ENCODE assay signal across 9 cellular contexts in the genomic region with DNA sequence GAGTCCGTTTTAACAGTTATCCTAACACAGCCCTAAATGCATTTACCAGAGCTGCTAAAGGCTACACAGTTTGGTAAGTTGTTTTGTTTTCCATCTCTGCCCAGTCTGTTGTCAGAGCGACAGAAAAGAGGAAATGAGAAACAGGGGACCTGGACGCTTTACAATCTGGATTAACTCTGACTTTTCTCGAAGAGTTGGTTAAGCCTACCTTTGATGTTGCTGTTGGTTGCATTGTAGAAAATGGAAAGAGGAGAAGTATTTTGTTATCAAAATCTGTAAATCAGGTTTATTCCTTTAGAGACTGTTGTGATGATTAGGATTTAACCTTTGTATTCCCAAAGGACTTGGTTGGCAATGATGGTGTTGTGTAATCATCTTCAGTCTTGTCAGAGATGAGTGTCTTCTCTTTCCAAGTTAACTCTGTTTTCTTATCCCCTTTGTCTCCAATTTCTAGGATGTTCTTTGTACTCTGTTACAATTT. TPM values are rescaled to one million over a fixed set of nuclear protein-coding genes. Genes with fewer than 3 reads are reported as not detected.
A peak's percentile ranks its signal among the peaks of the same experiment; 100 is the strongest.
DNase-seq lines count a peak whose midpoint lies in the region; ATAC-seq, FAIRE-seq and TF ChIP-seq lines count a peak whose summit lies in the region.
"Had no signal": no experiment of that assay in that cellular context is flagged by ENCODE, and none has a peak within 500 bp of the region (broad histone marks: within the 10 kb centered on the region; RNA-seq: fewer than 3 reads in every experiment).

No MANE protein-coding gene starts in this region.

- H3K56ac ChIP-seq in H9 (ENCODE audit: insufficient read length, low read depth, low read length) = no peak overlapping the region

- H3K4me3 ChIP-seq in GM12878 (no peak overlapping the region), suprapubic skin (peak overlapping the region; percentile 52)

- H2BK120ac ChIP-seq in H9 (ENCODE audit: low read depth, low read length, poor library complexity, severe bottlenecking) = no peak overlapping the region

- SMC1A ChIA-PET in GM12878 (lab: Charles Lee; ENCODE audit: uncharacterized antibody, unreplicated experiment) = no interaction called here

- DNase-seq in T-helper 1 cell (no peak), H9 (no peak), NCI-H345 (lab: John Stamatoyannopoulos, UW) (peak; percentile 31), GM12878 (ENCODE audit: low read depth, low spot score) (no peak), suprapubic skin (ENCODE audit: low spot score in 2 of 2) (no peak), HuH-7.5 (ENCODE audit: low spot score) (no peak)
- DNase-seq: pancreas had no signal

- no peak overlapping the region for H2AK5ac ChIP-seq in H9 (ENCODE audit: insufficient read length, low read length)

- H3K79me2 ChIP-seq in H9 (ENCODE audit: insufficient read depth, low read length) (no peaks in the 10 kb centered on the region), GM12878 (ENCODE audit: control insufficient read depth, insufficient read depth, low read length) (no peaks in the 10 kb centered on the region)

- FAIRE-seq in GM12878 (lab: Jason Lieb, UNC) (no peak), islet of Langerhans (lab: Jason Lieb, UNC) (peak; percentile 91)
- FAIRE-seq: pancreas had no signal

- RAD21 ChIA-PET in GM12878 (lab: Charles Lee; ENCODE audit: unreplicated experiment) = no interaction called here

- H3K4ac ChIP-seq in H9 (ENCODE audit: low read depth, low read length) = no peak overlapping the region

- no peaks in the 10 kb centered on the region for H3K9me3 Mint-ChIP-seq in T-helper 1 cell treated with Interleukin-12 subunit alpha and Interleukin-12 subunit beta and Interleukin-4 antibody, amounts not matched to agents 30 μg/mL and 1 μg/mL, for 36 hours
- no peaks in the 10 kb centered on the region for H3K9me3 Mint-ChIP-seq in H9

- TF ChIP-seq POLR2A in GM12878 (IDR thresholded peaks at IDR 0.05; ENCODE audit: low read depth, low read length) (no peak), suprapubic skin (IDR thresholded peaks at IDR 0.05) (no peak)

- H3K14ac ChIP-seq in H9 (ENCODE audit: insufficient read depth, low read length) = no peak overlapping the region

- H2BK15ac ChIP-seq in H9 (ENCODE audit: low read depth, low read length) = no peak overlapping the region

- no peaks in the 10 kb centered on the region for H4K20me1 ChIP-seq in H9 (ENCODE audit: control insufficient read depth, insufficient read depth, insufficient read length)
- no peaks in the 10 kb centered on the region for H4K20me1 ChIP-seq in GM12878 (ENCODE audit: control insufficient read depth, insufficient read depth)

- H3K9ac ChIP-seq in H9 (ENCODE audit: extremely low read depth, insufficient read length, low read length) (no peak overlapping the region), GM12878 (ENCODE audit: control insufficient read depth, insufficient read depth, low read length) (no peak overlapping the region)

- no peak overlapping the region for H4K5ac ChIP-seq in H9 (ENCODE audit: insufficient read length, low read depth, low read length)

- no peaks in the 10 kb centered on the region for H3K36me3 ChIP-seq in GM12878 (ENCODE audit: control insufficient read depth in 2 of 2, insufficient read depth in 2 of 2, low read length in 1 of 2)
- no peaks in the 10 kb centered on the region for H3K36me3 ChIP-seq in suprapubic skin
- H3K36me3 ChIP-seq: pancreas had no signal

- H3K18ac ChIP-seq in H9 (ENCODE audit: insufficient read length, low read depth, low read length) = no peak overlapping the region

- no peak overlapping the region for H2BK12ac ChIP-seq in H9 (ENCODE audit: insufficient read length, low read depth, low read length)

- H3K79me1 ChIP-seq in H9 (ENCODE audit: insufficient read depth, low read depth, low read length, poor library complexity, severe bottlenecking) = no peaks in the 10 kb centered on the region

- no peak overlapping the region for H3T11ph ChIP-seq in H9 (ENCODE audit: low read length)

- peaks cover 3% of the 10 kb centered on the region; the same call in 1 of the 2 replicates for H3K4me1 ChIP-seq in H9 (ENCODE audit: insufficient read depth, low read length)
- 0 out of 2 replicates have a peak, but pooled peaks cover 3% of the 10 kb centered on the region for H3K4me1 ChIP-seq in GM12878 (ENCODE audit: control insufficient read depth, insufficient read depth, low read length)
- H3K4me1 ChIP-seq in suprapubic skin = peaks cover 23% of the 10 kb centered on the region
- H3K4me1 ChIP-seq: pancreas had no signal

- TF ChIP-seq EP300 in GM12878 (IDR thresholded peaks at IDR 0.05; ENCODE audit: borderline replicate concordance in 1 of 2, control insufficient read depth in 1 of 2, low read depth in 2 of 2, low read length in 2 of 2) = no peak
- TF ChIP-seq EP300 in suprapubic skin (IDR thresholded peaks at IDR 0.05) = no peak

- peak; percentile 74 for ATAC-seq in GM12878

- H3K27me3 ChIP-seq in H9 (ENCODE audit: insufficient read depth, low read length) = no peaks in the 10 kb centered on the region
- H3K27me3 ChIP-seq in GM12878 (replicated peaks in 1 of 2; ENCODE audit: control insufficient read depth in 2 of 2, insufficient read depth in 2 of 2, low read length in 1 of 2) = no peaks in the 10 kb centered on the region; a peak in 1 of 4 replicates
- no peaks in the 10 kb centered on the region for H3K27me3 ChIP-seq in suprapubic skin
- H3K27me3 ChIP-seq: pancreas had no signal

- peaks cover 5% of the 10 kb centered on the region for H3K23me2 ChIP-seq in H9 (ENCODE audit: insufficient read length, low read depth, low read length, poor library complexity, severe bottlenecking)

- H3K9me3 ChIP-seq in H9 (ENCODE audit: control insufficient read depth, low read depth, low read length) (no peaks in the 10 kb centered on the region), GM12878 (replicated peaks; ENCODE audit: control insufficient read depth, insufficient read depth, low read length) (no peaks in the 10 kb centered on the region), suprapubic skin (no peaks in the 10 kb centered on the region)
- H3K9me3 ChIP-seq: pancreas had no signal

- H4K91ac ChIP-seq in H9 (ENCODE audit: insufficient read length, low read depth, low read length) = no peak overlapping the region

- in situ Hi-C loops in GM12878 (cut with MboI) = no loop called here

- CTCF ChIA-PET in GM12878 (lab: Yijun Ruan, JAX) = no interaction called here

- TF ChIP-seq CTCF in H9 (conservative IDR thresholded peaks at IDR 0.05) = no peak
- no peak for TF ChIP-seq CTCF in GM12878 (IDR thresholded peaks at IDR 0.05 in 2 of 3, conservative IDR thresholded peaks at IDR 0.05 in 1 of 3; ENCODE audit: control insufficient read depth in 2 of 3, extremely low read depth in 1 of 3, insufficient read depth in 1 of 3, low read depth in 3 of 3, low read length in 3 of 3)
- TF ChIP-seq CTCF in suprapubic skin (IDR thresholded peaks at IDR 0.05) = no peak

- peak overlapping the region; percentile 59 for H2AFZ ChIP-seq in H9 (ENCODE audit: low read length)
- peak overlapping the region; percentile 90; the same call in 1 of the 2 replicates for H2AFZ ChIP-seq in GM12878 (ENCODE audit: control insufficient read depth, low read depth, low read length)

- H3K4me1 Mint-ChIP-seq in T-helper 1 cell treated with Interleukin-12 subunit alpha and Interleukin-12 subunit beta and Interleukin-4 antibody, amounts not matched to agents 30 μg/mL and 1 μg/mL, for 36 hours (ENCODE audit: low read depth) = peaks cover 20% of the 10 kb centered on the region
- H3K4me1 Mint-ChIP-seq in H9 = peaks cover 17 to 26% of the 10 kb centered on the region in 2 experiments

- no CpG with 5 or more reads among the region's 4 CpGs for WGBS in H9 (ENCODE audit: extremely low coverage, insufficient read length, low lambda C conversion rate)
- 0% methylated on average over 4 of the region's 4 CpGs for WGBS in GM12878 (ENCODE audit: insufficient coverage, insufficient replicate concordance, low lambda C conversion rate, missing lambda C conversion rate)
- 12% methylated on average over 4 of the region's 4 CpGs for WGBS in suprapubic skin

- H3K36me3 Mint-ChIP-seq in T-helper 1 cell treated with Interleukin-12 subunit alpha and Interleukin-12 subunit beta and Interleukin-4 antibody, amounts not matched to agents 30 μg/mL and 1 μg/mL, for 36 hours (ENCODE audit: low read depth) = no peaks in the 10 kb centered on the region
- H3K36me3 Mint-ChIP-seq in H9 (ENCODE audit: insufficient read depth in 1 of 3, low read depth in 3 of 3) = no peaks in the 10 kb centered on the region

- intact Hi-C loops in GM12878 (cut with micrococcal nuclease; ENCODE audit: unreplicated experiment) = no loop called here

- peak overlapping the region; percentile 69 for H3K4me2 ChIP-seq in H9 (ENCODE audit: insufficient read depth, insufficient read length, low read length)
- H3K4me2 ChIP-seq in GM12878 (ENCODE audit: control insufficient read depth, insufficient read depth) = no peak overlapping the region

- no peak overlapping the region for H2BK20ac ChIP-seq in H9 (ENCODE audit: low read depth, low read length, poor library complexity, severe bottlenecking)

- H2BK5ac ChIP-seq in H9 (ENCODE audit: insufficient read length, low read length) = no peak overlapping the region

- TF ChIP-seq RAD21 in GM12878 (IDR thresholded peaks at IDR 0.05; ENCODE audit: insufficient read depth, low read depth, low read length) = no peak

- no peaks in the 10 kb centered on the region for H3K27me3 Mint-ChIP-seq in T-helper 1 cell treated with Interleukin-12 subunit alpha and Interleukin-12 subunit beta and Interleukin-4 antibody, amounts not matched to agents 30 μg/mL and 1 μg/mL, for 36 hours (ENCODE audit: low read depth)
- no peaks in the 10 kb centered on the region for H3K27me3 Mint-ChIP-seq in H9 (ENCODE audit: low read depth)

- H3K4me3 Mint-ChIP-seq in T-helper 1 cell treated with Interleukin-12 subunit alpha and Interleukin-12 subunit beta and Interleukin-4 antibody, amounts not matched to agents 30 μg/mL and 1 μg/mL, for 36 hours = peak overlapping the region; percentile 89
- H3K4me3 Mint-ChIP-seq in H9 = peak overlapping the region; percentile 78 to 92

- no peak overlapping the region for H4K8ac ChIP-seq in H9 (replicated peaks; ENCODE audit: insufficient read length, low read depth, low read length)

- no peak overlapping the region for H3K23ac ChIP-seq in H9 (ENCODE audit: insufficient read length, low read depth, low read length)

- POLR2A ChIA-PET in GM12878 (lab: Charles Lee) = no interaction called here

- H3K27ac ChIP-seq in H9 (ENCODE audit: insufficient read length, low read depth, low read length) = no peak overlapping the region
- no peak overlapping the region for H3K27ac ChIP-seq in GM12878 (ENCODE audit: control insufficient read depth, insufficient read depth)
- H3K27ac ChIP-seq in suprapubic skin = peak overlapping the region; percentile 88

- peak overlapping the region; percentile 74 for H3K27ac Mint-ChIP-seq in T-helper 1 cell treated with Interleukin-12 subunit alpha and Interleukin-12 subunit beta and Interleukin-4 antibody, amounts not matched to agents 30 μg/mL and 1 μg/mL, for 36 hours
- no peak overlapping the region for H3K27ac Mint-ChIP-seq in H9

- no TSS peak for BruUV-seq in GM12878 (replicated peaks; lab: Mats Ljungman, UMichigan)

RNA-seq across cellular contexts. Expression of gene ANGPTL5, which starts 0.5 kb away (rescaled TPM):
- total RNA-seq in H9 (2021) = not detected in 2 replicates
- total RNA-seq in GM12878 (2013; cell fraction: nucleolus; rRNA removed) = not detected in 2 replicates
- total RNA-seq in GM12878 (2014; rRNA removed) = not detected in 2 replicates
- total RNA-seq in GM12878 (2014; rRNA removed; fragmentation: Illumina TruSeq; extraction: Trizol) = not detected in 2 replicates
- total RNA-seq in GM12878 (2021) = not detected in 2 replicates
- not detected for polyA plus RNA-seq in GM12878 (2011; ENCODE audit: low read depth)
- not detected in 2 replicates for polyA plus RNA-seq in GM12878 (2011; rRNA removed)
- polyA plus RNA-seq in GM12878 (2011; cell fraction: cytosol; rRNA removed) = not detected in 2 replicates
- polyA plus RNA-seq in GM12878 (2011; cell fraction: nucleus; rRNA removed) = not detected in 2 replicates
- polyA plus RNA-seq in GM12878 (2012) = 0.04 TPM in 1 of 2 replicates, not detected in the other
- polyA plus RNA-seq in GM12878 (2014; fragmentation: Illumina TruSeq; extraction: Trizol) = not detected in 2 replicates
- not detected for polyA plus RNA-seq in GM12878 (2014; fragmentation: Nextera tagmentation; extraction: Ambion mirVana)
- not detected in 2 replicates for polyA plus RNA-seq in GM12878 (2014; rRNA removed)
- polyA plus RNA-seq in GM12878 (2016; fragmentation: Nextera tagmentation; extraction: Ambion mirVana) = not detected
- not detected in 2 replicates for polyA minus RNA-seq in GM12878 (2011; rRNA and poly(A)+ RNA removed)
- not detected in 2 replicates for polyA minus RNA-seq in GM12878 (2011; cell fraction: cytosol; rRNA and poly(A)+ RNA removed)
- polyA minus RNA-seq in GM12878 (2011; cell fraction: nucleus; rRNA and poly(A)+ RNA removed) = not detected in 2 replicates
- 1 to 10 TPM in 1 of 4 donors, under 1 TPM in 2, not detected in 1; 0.73 to 2.3 (median 0.76) TPM for total RNA-seq in suprapubic skin

RNA-seq across cellular contexts. Expression of gene CEP126, which starts 1.0 kb away (rescaled TPM):
- total RNA-seq in H9 (2021) = 1.2 TPM in 2 replicates
- total RNA-seq in GM12878 (2013; cell fraction: nucleolus; rRNA removed) = not detected in 2 replicates
- not detected in 2 replicates for total RNA-seq in GM12878 (2014; rRNA removed)
- total RNA-seq in GM12878 (2014; rRNA removed; fragmentation: Illumina TruSeq; extraction: Trizol) = not detected in 2 replicates
- total RNA-seq in GM12878 (2021) = 0.05 TPM in 1 of 2 replicates, not detected in the other
- polyA plus RNA-seq in GM12878 (2011; ENCODE audit: low read depth) = not detected
- polyA plus RNA-seq in GM12878 (2011; rRNA removed) = 0.01 and 0.14 TPM in 2 replicates
- under 0.01 and 0.01 TPM in 2 replicates for polyA plus RNA-seq in GM12878 (2011; cell fraction: cytosol; rRNA removed)
- polyA plus RNA-seq in GM12878 (2011; cell fraction: nucleus; rRNA removed) = 0.04 and 0.10 TPM in 2 replicates
- polyA plus RNA-seq in GM12878 (2012) = not detected in 2 replicates
- polyA plus RNA-seq in GM12878 (2014; fragmentation: Illumina TruSeq; extraction: Trizol) = 0.01 TPM in 1 of 2 replicates, not detected in the other
- not detected for polyA plus RNA-seq in GM12878 (2014; fragmentation: Nextera tagmentation; extraction: Ambion mirVana)
- polyA plus RNA-seq in GM12878 (2014; rRNA removed) = not detected in 2 replicates
- polyA plus RNA-seq in GM12878 (2016; fragmentation: Nextera tagmentation; extraction: Ambion mirVana) = not detected
- not detected in 2 replicates for polyA minus RNA-seq in GM12878 (2011; rRNA and poly(A)+ RNA removed)
- not detected in 2 replicates for polyA minus RNA-seq in GM12878 (2011; cell fraction: cytosol; rRNA and poly(A)+ RNA removed)
- not detected in 2 replicates for polyA minus RNA-seq in GM12878 (2011; cell fraction: nucleus; rRNA and poly(A)+ RNA removed)
- total RNA-seq in suprapubic skin = 10 to 100 TPM in 1 of 4 donors, 1 to 10 TPM in 3; 2.4 to 10.2 (median 4.6) TPM
